8 cellular contexts compared by ENCODE assay signal in genomic region chrX:1582686-1583437, GRCh38. TPM values are rescaled to one million over a fixed set of nuclear protein-coding genes. Genes with fewer than 3 reads are reported as not detected.
DNase-seq lines count a peak whose midpoint lies in the region; ATAC-seq and TF ChIP-seq lines count a peak whose summit lies in the region.

No MANE protein-coding gene starts in this region.

- peak overlapping the region; percentile 87; the same call in 1 of the 2 replicates for H2AFZ ChIP-seq in Karpas-422 (ENCODE audit: low read length)

- H3K36me3 Mint-ChIP-seq in CD8-positive, alpha-beta T cell, result no peaks in the 10 kb centered on the region

- in situ Hi-C loops in transverse colon (cut with MboI; ENCODE audit: low pct_ligation_motif_present in 1 of 4, low pct_unique_long_range_greater_than_20kb in 1 of 4, low sequenced_read_pairs in 3 of 4), result loop anchor here in 3 of 4 donors (10.0 to 25.0 kb wide), 3 partner anchors 118 to 196 kb away; partner anchors contain the start of genes ASMTL (in 1 of the 3) and SLC25A6 (in 1 of the 3)

- DNase-seq in CD8-positive, alpha-beta T cell, result peak in 4 of 7 experiments; percentile 27 to 69 (median 54)
- DNase-seq in Karpas-422, result peak; percentile 68
- DNase-seq in activated CD4-positive, alpha-beta T cell treated with anti-CD3 and anti-CD28 coated beads for 4 hours, result peak; percentile 52 to 58
- DNase-seq in germinal center (ENCODE audit: low spot score), result peak; percentile 16
- no peak for DNase-seq in transverse colon
- no peak for DNase-seq in NCI-H510A (lab: John Stamatoyannopoulos, UW)
- no peak for DNase-seq in GM19238 (ENCODE audit: insufficient read length, low spot score)

- H3K4me3 ChIP-seq in CD8-positive, alpha-beta T cell (ENCODE audit: low read depth, low read length), result no peak overlapping the region
- peak overlapping the region; percentile 11; the same call in 1 of the 2 replicates for H3K4me3 ChIP-seq in Karpas-422 (ENCODE audit: low read length)
- H3K4me3 ChIP-seq in transverse colon, result no peak overlapping the region

- TF ChIP-seq CTCF in CD8-positive, alpha-beta T cell (IDR thresholded peaks at IDR 0.05), result no peak
- TF ChIP-seq CTCF in transverse colon (IDR thresholded peaks at IDR 0.05), result no peak

- H3K36me3 ChIP-seq in CD8-positive, alpha-beta T cell (ENCODE audit: insufficient read depth, low read length), result no peaks in the 10 kb centered on the region
- H3K36me3 ChIP-seq in Karpas-422 (ENCODE audit: insufficient read depth, low read length), result no peaks in the 10 kb centered on the region
- no peaks in the 10 kb centered on the region for H3K36me3 ChIP-seq in transverse colon

- peak overlapping the region; percentile 23 for H3K27ac Mint-ChIP-seq in CD8-positive, alpha-beta T cell

- TF ChIP-seq POLR2A in transverse colon (IDR thresholded peaks at IDR 0.05), result no peak

- H3K27me3 Mint-ChIP-seq in CD8-positive, alpha-beta T cell (ENCODE audit: low read depth), result no peaks in the 10 kb centered on the region

- H3K9me2 ChIP-seq in Karpas-422 (replicated peaks; ENCODE audit: insufficient read depth, low read length), result no peaks in the 10 kb centered on the region

- H3K79me2 ChIP-seq in Karpas-422 (ENCODE audit: low read length), result no peaks in the 10 kb centered on the region

- peaks cover 29% of the 10 kb centered on the region for H3K4me1 ChIP-seq in CD8-positive, alpha-beta T cell (ENCODE audit: insufficient read depth, low read length)
- H3K4me1 ChIP-seq in Karpas-422 (ENCODE audit: low read length), result peaks cover 36% of the 10 kb centered on the region
- peaks cover 0 to 3% (median 0%) of the 10 kb centered on the region in 4 donors for H3K4me1 ChIP-seq in transverse colon

- peaks cover 16% of the 10 kb centered on the region for H3K4me1 Mint-ChIP-seq in CD8-positive, alpha-beta T cell (ENCODE audit: low read depth)

- CTCF ChIA-PET in CD8-positive, alpha-beta T cell (lab: Charles Lee), result no interaction called here

- peak; percentile 41 for ATAC-seq in CD8-positive, alpha-beta T cell
- peak; percentile 51 for ATAC-seq in GM19467 (IDR thresholded peaks at IDR 0.05; ENCODE audit: unreplicated experiment)

- POLR2A ChIA-PET in CD8-positive, alpha-beta T cell (lab: Charles Lee), result no interaction called here

- H3K9me3 Mint-ChIP-seq in CD8-positive, alpha-beta T cell, result no peaks in the 10 kb centered on the region

- H3K4me2 ChIP-seq in Karpas-422 (ENCODE audit: low read depth, low read length, poor library complexity, severe bottlenecking), result peak overlapping the region; percentile 34

- no peak for TF ChIP-seq EP300 in transverse colon (IDR thresholded peaks at IDR 0.05; ENCODE audit: low read depth)

- no peaks in the 10 kb centered on the region for H3K27me3 ChIP-seq in CD8-positive, alpha-beta T cell (ENCODE audit: insufficient read depth, low read length)
- no peaks in the 10 kb centered on the region for H3K27me3 ChIP-seq in Karpas-422 (ENCODE audit: low read length)
- no peaks in the 10 kb centered on the region for H3K27me3 ChIP-seq in transverse colon

- H3K9me3 ChIP-seq in CD8-positive, alpha-beta T cell (ENCODE audit: low read length), result no peaks in the 10 kb centered on the region
- H3K9me3 ChIP-seq in Karpas-422 (ENCODE audit: low read length) (no peaks in the 10 kb centered on the region), transverse colon (no peaks in the 10 kb centered on the region)

- intact Hi-C loops in CD8-positive, alpha-beta T cell (cut with DNase I, micrococcal nuclease), result no loop called here
- intact Hi-C loops in transverse colon (cut with DNase I; ENCODE audit: low total_unique reads), result no loop called here

- H3K4me3 Mint-ChIP-seq in CD8-positive, alpha-beta T cell, result no peak overlapping the region

- H3K9ac ChIP-seq in Karpas-422 (ENCODE audit: low read length), result peak overlapping the region; percentile 35

- 31 to 32% methylated on average over 13 to 27 of the region's 27 CpGs for WGBS in transverse colon (ENCODE audit: low coverage in 1 of 2), 2 donors

- H3K27ac ChIP-seq in CD8-positive, alpha-beta T cell (ENCODE audit: low read depth, low read length), result no peak overlapping the region
- H3K27ac ChIP-seq in Karpas-422 (ENCODE audit: low read length) (no peak overlapping the region), transverse colon (no peak overlapping the region)

- no peaks in the 10 kb centered on the region for H4K20me1 ChIP-seq in Karpas-422 (ENCODE audit: insufficient read depth, low read depth, low read length)

RNA-seq across cellular contexts. Expression of gene AKAP17A, which starts 8.5 kb away (rescaled TPM):
- total RNA-seq in CD8-positive, alpha-beta T cell, result 100 to 1,000 TPM; 193 to 209 TPM
- total RNA-seq in Karpas-422 (2014; rRNA removed; shearing (Covaris generic); ENCODE audit: low replicate concordance), result 27.9 and 66.6 TPM in 2 replicates
- 100 to 1,000 TPM in 2 of 4 donors, 10 to 100 TPM in 2; 53.7 to 134 (median 97.7) TPM for total RNA-seq in transverse colon

RNA-seq across cellular contexts. Expression of gene ASMT, which starts 32.0 kb away (rescaled TPM):
- 1 to 10 TPM in 1 of 2 experiments, under 1 TPM in 1; 0.49 to 1.8 TPM for total RNA-seq in CD8-positive, alpha-beta T cell
- 0.29 TPM in 1 of 2 replicates, not detected in the other for total RNA-seq in Karpas-422 (2014; rRNA removed; shearing (Covaris generic); ENCODE audit: low replicate concordance)
- not detected for total RNA-seq in transverse colon

RNA-seq across cellular contexts. Expression of gene P2RY8, which starts 45.9 kb away (rescaled TPM):
- 100 to 1,000 TPM; 196 to 197 TPM for total RNA-seq in CD8-positive, alpha-beta T cell
- 87.1 and 130 TPM in 2 replicates for total RNA-seq in Karpas-422 (2014; rRNA removed; shearing (Covaris generic); ENCODE audit: low replicate concordance)
- total RNA-seq in transverse colon, result 1 to 10 TPM in 2 of 4 donors, under 1 TPM in 1, not detected in 1; 0.55 to 6.0 (median 3.0) TPM

Comparison
In these comparisons a context has a peak if more than half of its experiments do, and no peak if none do; other contexts are left out.
1. DNase-seq: peak in CD8-positive, alpha-beta T cell (4 of 7), Karpas-422 (single experiment), activated CD4-positive, alpha-beta T cell treated with anti-CD3 and anti-CD28 coated beads for 4 hours (2 of 2) and germinal center (single experiment); none in transverse colon (single experiment), NCI-H510A (single experiment) and GM19238 (single experiment).
2. RNA of gene P2RY8, which starts 45.9 kb away (total RNA-seq): 196 to 197 TPM in CD8-positive, alpha-beta T cell and 87.1 to 130 TPM in Karpas-422; 0.55 to 6.0 TPM in transverse colon; every median in the first group is over 10 times any median in the second.